Comparison of ENCODE assay signal across 22 cellular contexts in the genomic region with DNA sequence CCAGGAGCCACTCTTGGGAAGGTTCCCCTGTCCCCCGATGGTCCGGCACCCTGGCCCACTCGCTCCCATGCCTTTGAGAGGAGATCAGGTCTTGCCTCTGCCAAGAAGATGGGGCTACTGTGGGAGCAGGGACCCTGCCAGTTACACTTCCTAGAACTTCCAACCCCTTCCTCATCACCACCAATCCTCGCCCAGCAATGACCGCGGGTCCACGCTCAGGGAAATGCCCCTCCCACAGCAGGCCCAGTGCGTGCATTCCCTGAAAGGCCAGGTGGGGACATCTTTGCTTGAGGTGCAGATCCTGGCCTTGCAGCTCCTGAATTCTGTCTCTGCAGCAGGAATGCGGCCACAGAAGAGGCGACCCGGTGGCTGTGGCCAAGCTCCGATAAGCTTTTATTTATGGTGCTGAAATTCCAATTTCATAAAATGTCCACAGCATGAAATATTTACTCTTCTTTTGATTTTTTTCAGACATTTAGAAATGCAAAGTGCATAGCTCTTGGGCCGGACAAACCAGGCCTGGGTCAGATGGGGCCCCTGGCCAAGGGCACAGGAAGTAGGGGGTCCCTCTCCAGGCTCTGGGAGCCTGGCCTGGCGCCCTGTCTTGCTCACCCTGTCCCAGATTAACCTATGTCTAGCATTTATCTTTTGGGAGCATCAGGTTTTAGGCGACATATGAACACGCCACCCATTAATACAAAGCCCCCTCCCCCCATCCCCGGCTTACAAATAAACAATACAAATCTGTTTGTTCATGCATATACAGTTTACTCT. TPM values are rescaled to one million over a fixed set of nuclear protein-coding genes. Genes with fewer than 3 reads are reported as not detected.
A peak's percentile ranks its signal among the peaks of the same experiment; 100 is the strongest.
DNase-seq lines count a peak whose midpoint lies in the region; ATAC-seq, FAIRE-seq and TF ChIP-seq lines count a peak whose summit lies in the region.
"Had no signal": no experiment of that assay in that cellular context is flagged by ENCODE, and none has a peak within 500 bp of the region (broad histone marks: within the 10 kb centered on the region; RNA-seq: fewer than 3 reads in every experiment).

No MANE protein-coding gene starts in this region.

- H3K9me3 Mint-ChIP-seq in activated CD8-positive, alpha-beta T cell treated with anti-CD3 and anti-CD28 coated beads, Interleukin-2, amount 10 ng/mL, durations not matched to agents 7 days and 5 days (ENCODE audit: insufficient read depth), result no peaks in the 10 kb centered on the region
- H3K9me3 Mint-ChIP-seq: activated naive CD4-positive, alpha-beta T cell treated with anti-CD3 and anti-CD28 coated beads, Interleukin-2, amount 50 U/mL, for 24 hours; activated T-cell treated with anti-CD3 and anti-CD28 coated beads, Interleukin-2, amount 50 U/mL, for 4 hours had no signal

- no peak overlapping the region for H3K27ac Mint-ChIP-seq in activated CD8-positive, alpha-beta T cell treated with anti-CD3 and anti-CD28 coated beads, Interleukin-2, amount 10 ng/mL, durations not matched to agents 7 days and 5 days
- H3K27ac Mint-ChIP-seq: activated CD8-positive, alpha-beta T cell treated with anti-CD3 and anti-CD28 coated beads for 36 hours; activated naive CD4-positive, alpha-beta T cell treated with anti-CD3 and anti-CD28 coated beads, Interleukin-2, amount 50 U/mL, for 24 hours; B cell; immature natural killer cell; naive thymus-derived CD8-positive, alpha-beta T cell had no signal

- H3K9me3 ChIP-seq in heart left ventricle (no peaks in the 10 kb centered on the region), esophagus muscularis mucosa (no peaks in the 10 kb centered on the region), trophoblast cell (ENCODE audit: insufficient read depth, low read depth, low read length) (peaks cover 3% of the 10 kb centered on the region), upper lobe of right lung (no peaks in the 10 kb centered on the region), small intestine (ENCODE audit: control insufficient read depth, low read depth) (no peaks in the 10 kb centered on the region)

- peak overlapping the region; percentile 26 for H3K4ac ChIP-seq in trophoblast cell (ENCODE audit: low read depth, low read length)

- H4K12ac ChIP-seq in trophoblast cell (ENCODE audit: low read depth, low read length), result no peak overlapping the region

- H2AFZ ChIP-seq in trophoblast cell (ENCODE audit: insufficient read depth, low read length, poor library complexity), result no peak overlapping the region

- intact Hi-C loops in heart left ventricle (cut with DNase I), result loop anchor here in 1 of 10 donors (5.0 kb wide), 1 partner anchor 33 kb away; no protein-coding TSS in a partner anchor
- intact Hi-C loops in left cardiac atrium (cut with DNase I), result no loop called here
- intact Hi-C loops in esophagus muscularis mucosa (cut with DNase I), result no loop called here
- intact Hi-C loops in upper lobe of right lung (cut with DNase I), result no loop called here

- H4K91ac ChIP-seq in trophoblast cell (ENCODE audit: low read depth, low read length), result no peak overlapping the region

- H3K4me3 Mint-ChIP-seq in activated CD8-positive, alpha-beta T cell treated with anti-CD3 and anti-CD28 coated beads, Interleukin-2, amount 10 ng/mL, durations not matched to agents 7 days and 5 days, result no peak overlapping the region
- H3K4me3 Mint-ChIP-seq: activated CD8-positive, alpha-beta T cell treated with anti-CD3 and anti-CD28 coated beads for 36 hours; activated naive CD4-positive, alpha-beta T cell treated with anti-CD3 and anti-CD28 coated beads, Interleukin-2, amount 50 U/mL, for 24 hours; activated T-cell treated with anti-CD3 and anti-CD28 coated beads, Interleukin-2, amount 50 U/mL, for 4 hours; B cell; immature natural killer cell; naive thymus-derived CD8-positive, alpha-beta T cell had no signal

- no peak overlapping the region for H3K9ac ChIP-seq in trophoblast cell (ENCODE audit: low read length)

- ATAC-seq in heart left ventricle (no peak), left cardiac atrium (no peak), upper lobe of right lung (no peak)
- ATAC-seq in activated CD8-positive, alpha-beta T cell treated with anti-CD3 and anti-CD28 coated beads, Interleukin-2, amount 10 ng/mL, durations not matched to agents 7 days and 5 days, result no peak
- ATAC-seq: activated CD8-positive, alpha-beta T cell treated with anti-CD3 and anti-CD28 coated beads for 36 hours; activated T-cell treated with anti-CD3 and anti-CD28 coated beads, Interleukin-2, amount 50 U/mL, for 4 hours; K562; naive thymus-derived CD8-positive, alpha-beta T cell had no signal

- no peak overlapping the region for H4K8ac ChIP-seq in trophoblast cell (ENCODE audit: low read depth, low read length)

- no peak overlapping the region for H2AK5ac ChIP-seq in trophoblast cell (ENCODE audit: low read length)

- 61 to 71% (median 70%) methylated on average over 17 of the region's 17 CpGs for WGBS in heart left ventricle, 4 donors
- WGBS in esophagus muscularis mucosa, result 92% methylated on average over 17 of the region's 17 CpGs
- WGBS in trophoblast cell (ENCODE audit: extremely low coverage, insufficient coverage, insufficient read length), result no CpG with 5 or more reads among the region's 17 CpGs
- WGBS in small intestine, 3 donors, result 78 to 85% (median 79%) methylated on average over 17 of the region's 17 CpGs

- no peak for TF ChIP-seq EP300 in esophagus muscularis mucosa (IDR thresholded peaks at IDR 0.05)

- peaks cover 3 to 72% (median 47%) of the 10 kb centered on the region in 12 donors for H3K4me1 ChIP-seq in heart left ventricle
- peaks cover 51 to 75% (median 60%) of the 10 kb centered on the region in 4 donors for H3K4me1 ChIP-seq in esophagus muscularis mucosa
- peaks cover 17 to 24% of the 10 kb centered on the region in 2 experiments for H3K4me1 ChIP-seq in trophoblast cell (ENCODE audit: control insufficient read depth in 1 of 2, insufficient read depth in 2 of 2, low read length in 2 of 2)
- H3K4me1 ChIP-seq in upper lobe of right lung, result no peaks in the 10 kb centered on the region
- H3K4me1 ChIP-seq in small intestine (ENCODE audit: control insufficient read depth in 2 of 2, insufficient read depth in 1 of 2, low read depth in 1 of 2, low read length in 1 of 2), result no peaks in the 10 kb centered on the region

- no peaks in the 10 kb centered on the region for H3K4me1 Mint-ChIP-seq in activated CD8-positive, alpha-beta T cell treated with anti-CD3 and anti-CD28 coated beads, Interleukin-2, amount 10 ng/mL, durations not matched to agents 7 days and 5 days (ENCODE audit: low read depth)
- H3K4me1 Mint-ChIP-seq: activated naive CD4-positive, alpha-beta T cell treated with anti-CD3 and anti-CD28 coated beads, Interleukin-2, amount 50 U/mL, for 24 hours; immature natural killer cell; naive thymus-derived CD8-positive, alpha-beta T cell had no signal

- H3K4me2 ChIP-seq in trophoblast cell (ENCODE audit: low read length), result no peak overlapping the region

- no peak overlapping the region for H2BK5ac ChIP-seq in trophoblast cell (ENCODE audit: low read depth, low read length, poor library complexity)

- FAIRE-seq in small intestine (lab: Jason Lieb, UNC), result no peak
- FAIRE-seq: K562 had no signal

- peaks cover 5% of the 10 kb centered on the region for H3K79me1 ChIP-seq in trophoblast cell (ENCODE audit: low read length)

- no peak overlapping the region for H3K23ac ChIP-seq in trophoblast cell (ENCODE audit: low read length)

- H2BK120ac ChIP-seq in trophoblast cell (ENCODE audit: insufficient read depth, low read length, poor library complexity), result no peak overlapping the region

- H3K27me3 Mint-ChIP-seq in activated CD8-positive, alpha-beta T cell treated with anti-CD3 and anti-CD28 coated beads, Interleukin-2, amount 10 ng/mL, durations not matched to agents 7 days and 5 days (ENCODE audit: low read depth), result no peaks in the 10 kb centered on the region

- no peak overlapping the region for H3K14ac ChIP-seq in trophoblast cell (ENCODE audit: low read length)

- no peaks in the 10 kb centered on the region for H3K36me3 ChIP-seq in heart left ventricle
- H3K36me3 ChIP-seq in esophagus muscularis mucosa, result no peaks in the 10 kb centered on the region
- peaks cover 2 to 5% of the 10 kb centered on the region in 2 experiments for H3K36me3 ChIP-seq in trophoblast cell (ENCODE audit: control insufficient read depth in 1 of 2, insufficient read depth in 2 of 2, low read length in 2 of 2)
- no peaks in the 10 kb centered on the region for H3K36me3 ChIP-seq in upper lobe of right lung
- no peaks in the 10 kb centered on the region for H3K36me3 ChIP-seq in small intestine (ENCODE audit: control insufficient read depth in 2 of 2, insufficient read depth in 2 of 2, low read length in 2 of 2)
- H3K36me3 ChIP-seq: brain microvascular endothelial cell, WERI-Rb-1 had no signal

- TF ChIP-seq POLR2A in heart left ventricle (IDR thresholded peaks at IDR 0.05), result no peak
- TF ChIP-seq POLR2A in esophagus muscularis mucosa (IDR thresholded peaks at IDR 0.05; ENCODE audit: low read depth), result no peak

- H2BK12ac ChIP-seq in trophoblast cell (ENCODE audit: low read length), result no peak overlapping the region

- DNase-seq in heart left ventricle (no peak), left cardiac atrium (no peak), esophagus muscularis mucosa (ENCODE audit: extremely low spot score) (no peak), trophoblast cell (no peak), upper lobe of right lung (no peak), small intestine (no peak)
- no peak for DNase-seq in activated CD4-positive, alpha-beta T cell treated with anti-CD3 and anti-CD28 coated beads, Interleukin-2, amount 50 U/mL, for 1 hour
- DNase-seq in activated CD8-positive, alpha-beta T cell treated with anti-CD3 and anti-CD28 coated beads, Interleukin-2, amount 10 ng/mL, durations not matched to agents 7 days and 5 days, result no peak
- DNase-seq: activated CD8-positive, alpha-beta T cell treated with anti-CD3 and anti-CD28 coated beads for 36 hours; activated T-cell treated with anti-CD3 and anti-CD28 coated beads, Interleukin-2, amount 50 U/mL, for 4 hours; brain microvascular endothelial cell; Calu3; HCEC 1CT; immature natural killer cell; MV-4-11; naive thymus-derived CD8-positive, alpha-beta T cell; NCI-H187 treated with DMSO at 0.1 percent for 48 hours; WERI-Rb-1 had no signal

- peaks cover 10% of the 10 kb centered on the region for H3K79me2 ChIP-seq in trophoblast cell (ENCODE audit: control insufficient read depth, insufficient read depth, low read length, poor library complexity)

- H3K27me3 ChIP-seq in heart left ventricle, result no peaks in the 10 kb centered on the region
- no peaks in the 10 kb centered on the region for H3K27me3 ChIP-seq in esophagus muscularis mucosa
- H3K27me3 ChIP-seq in trophoblast cell (ENCODE audit: insufficient read depth, low read length), result no peaks in the 10 kb centered on the region
- H3K27me3 ChIP-seq in upper lobe of right lung, result no peaks in the 10 kb centered on the region
- no peaks in the 10 kb centered on the region for H3K27me3 ChIP-seq in small intestine (ENCODE audit: control insufficient read depth in 2 of 2, insufficient read depth in 2 of 2, low read length in 2 of 2)
- H3K27me3 ChIP-seq: brain microvascular endothelial cell had no signal

- POLR2A ChIA-PET in activated CD8-positive, alpha-beta T cell treated with anti-CD3 and anti-CD28 coated beads, Interleukin-2, amount 10 ng/mL, durations not matched to agents 7 days and 5 days (lab: Charles Lee), result no interaction called here

- CTCF ChIA-PET in activated CD8-positive, alpha-beta T cell treated with anti-CD3 and anti-CD28 coated beads, Interleukin-2, amount 10 ng/mL, durations not matched to agents 7 days and 5 days (lab: Charles Lee), result no interaction called here

- H3K27ac ChIP-seq in heart left ventricle (peak overlapping the region in 11 of 12 donors; percentile 8 to 87 (median 68)), esophagus muscularis mucosa (replicated peaks in 1 of 4) (peak overlapping the region; percentile 19 to 65 (median 29)), trophoblast cell (ENCODE audit: low read depth, low read length) (no peak overlapping the region), upper lobe of right lung (peak overlapping the region; percentile 42), small intestine (ENCODE audit: low read depth in 1 of 2, low read length in 1 of 2) (no peak overlapping the region)
- H3K27ac ChIP-seq: 22Rv1, brain microvascular endothelial cell, WERI-Rb-1 had no signal

- no peaks in the 10 kb centered on the region for H3K36me3 Mint-ChIP-seq in activated CD8-positive, alpha-beta T cell treated with anti-CD3 and anti-CD28 coated beads, Interleukin-2, amount 10 ng/mL, durations not matched to agents 7 days and 5 days (ENCODE audit: low read depth)
- H3K36me3 Mint-ChIP-seq: activated naive CD4-positive, alpha-beta T cell treated with anti-CD3 and anti-CD28 coated beads, Interleukin-2, amount 50 U/mL, for 24 hours; immature natural killer cell; naive thymus-derived CD8-positive, alpha-beta T cell had no signal

- TF ChIP-seq CTCF in heart left ventricle (IDR thresholded peaks at IDR 0.05) (no peak), esophagus muscularis mucosa (IDR thresholded peaks at IDR 0.05) (no peak), upper lobe of right lung (IDR thresholded peaks at IDR 0.05) (no peak)

- H3K4me3 ChIP-seq in heart left ventricle (no peak overlapping the region), esophagus muscularis mucosa (no peak overlapping the region), trophoblast cell (ENCODE audit: low read depth, low read length) (no peak overlapping the region), upper lobe of right lung (no peak overlapping the region), small intestine (ENCODE audit: low read depth in 1 of 2, low read length in 2 of 2) (no peak overlapping the region)
- H3K4me3 ChIP-seq: K562 had no signal

- no peak overlapping the region for H3K18ac ChIP-seq in trophoblast cell (ENCODE audit: low read length)

RNA-seq across cellular contexts. Expression of gene PXDN, which starts 29.8 kb away (rescaled TPM):
- total RNA-seq in heart left ventricle, result 10 to 100 TPM; 13.9 to 83.7 (median 28.3) TPM
- 10 to 100 TPM in 1 of 2 donors, 1 to 10 TPM in 1; 5.9 to 28.2 TPM for polyA plus RNA-seq in heart left ventricle
- 10 to 100 TPM; 34.8 to 46.0 TPM for total RNA-seq in left cardiac atrium
- 10 to 100 TPM; 19.9 to 81.6 (median 50.1) TPM for total RNA-seq in esophagus muscularis mucosa
- polyA plus RNA-seq in trophoblast cell (2013), result 194 and 203 TPM in 2 replicates
- 58.4 TPM for total RNA-seq in upper lobe of right lung
- polyA plus RNA-seq in small intestine, result 10 to 100 TPM in 1 of 3 donors, 1 to 10 TPM in 1, under 1 TPM in 1; 0.81 to 12.0 (median 1.1) TPM
- total RNA-seq in activated CD8-positive, alpha-beta T cell treated with anti-CD3 and anti-CD28 coated beads, Interleukin-2, amount 10 ng/mL, durations not matched to agents 7 days and 5 days, result under 1 TPM; 0.26 to 0.92 TPM
- total RNA-seq: Calu3 had no signal
- polyA plus RNA-seq: K562 had no signal

Comparison
In these comparisons a context has a peak if more than half of its experiments do, and no peak if none do; other contexts are left out.
1. H3K27ac ChIP-seq: peak in heart left ventricle (11 of 12), esophagus muscularis mucosa (4 of 4) and upper lobe of right lung (single experiment); none in trophoblast cell (single experiment) and small intestine (0 of 2).
2. RNA of gene PXDN, which starts 29.8 kb away (total RNA-seq): 19.9 to 81.6 TPM in esophagus muscularis mucosa, 58.4 TPM in upper lobe of right lung (single experiment), 34.8 to 46.0 TPM in left cardiac atrium and 13.9 to 83.7 TPM in heart left ventricle; 0.26 to 0.92 TPM in activated CD8-positive, alpha-beta T cell treated with anti-CD3 and anti-CD28 coated beads, Interleukin-2, amount 10 ng/mL, durations not matched to agents 7 days and 5 days; every median in the first group is over 4 times any median in the second.